Comparison of ENCODE assay signal across 1 cellular context in the genomic region with DNA sequence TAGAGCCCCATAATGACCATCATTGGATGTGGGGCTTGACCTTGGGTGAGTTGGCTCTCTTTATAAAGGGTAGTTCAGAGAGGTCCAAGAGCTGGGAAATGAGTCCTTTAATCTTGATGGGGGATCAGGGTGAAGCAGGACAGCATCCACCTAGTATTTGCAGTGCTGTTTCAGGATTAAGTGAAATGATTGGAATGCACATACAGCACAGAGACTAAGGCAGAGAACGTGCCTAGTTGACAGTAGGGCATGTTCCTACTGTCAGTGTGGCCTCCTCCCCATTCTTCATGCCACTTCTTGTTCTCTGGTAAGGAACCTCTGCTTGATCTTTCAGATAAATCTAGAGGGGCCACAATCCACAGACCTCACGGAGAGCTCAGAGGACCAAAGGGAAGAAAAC.
TF ChIP-seq lines count a peak whose summit lies in the region.

No MANE protein-coding gene starts in this region.

TF ChIP-seq in SK-N-SH, 30 proteins besides CTCF, POLR2A, EP300 and RAD21 (continued from another document):
- TF ChIP-seq, protein P1, sequence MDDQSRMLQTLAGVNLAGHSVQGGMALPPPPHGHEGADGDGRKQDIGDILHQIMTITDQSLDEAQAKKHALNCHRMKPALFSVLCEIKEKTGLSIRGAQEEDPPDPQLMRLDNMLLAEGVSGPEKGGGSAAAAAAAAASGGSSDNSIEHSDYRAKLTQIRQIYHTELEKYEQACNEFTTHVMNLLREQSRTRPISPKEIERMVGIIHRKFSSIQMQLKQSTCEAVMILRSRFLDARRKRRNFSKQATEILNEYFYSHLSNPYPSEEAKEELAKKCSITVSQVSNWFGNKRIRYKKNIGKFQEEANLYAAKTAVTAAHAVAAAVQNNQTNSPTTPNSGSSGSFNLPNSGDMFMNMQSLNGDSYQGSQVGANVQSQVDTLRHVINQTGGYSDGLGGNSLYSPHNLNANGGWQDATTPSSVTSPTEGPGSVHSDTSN (IDR thresholded peaks at IDR 0.05): no peak
- no peak for TF ChIP-seq RCOR1 (IDR thresholded peaks at IDR 0.05; ENCODE audit: low read length)
- TF ChIP-seq, protein P2, sequence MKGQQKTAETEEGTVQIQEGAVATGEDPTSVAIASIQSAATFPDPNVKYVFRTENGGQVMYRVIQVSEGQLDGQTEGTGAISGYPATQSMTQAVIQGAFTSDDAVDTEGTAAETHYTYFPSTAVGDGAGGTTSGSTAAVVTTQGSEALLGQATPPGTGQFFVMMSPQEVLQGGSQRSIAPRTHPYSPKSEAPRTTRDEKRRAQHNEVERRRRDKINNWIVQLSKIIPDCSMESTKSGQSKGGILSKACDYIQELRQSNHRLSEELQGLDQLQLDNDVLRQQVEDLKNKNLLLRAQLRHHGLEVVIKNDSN (IDR thresholded peaks at IDR 0.05; ENCODE audit: borderline replicate concordance, low read depth): no peak
- TF ChIP-seq, protein P3, sequence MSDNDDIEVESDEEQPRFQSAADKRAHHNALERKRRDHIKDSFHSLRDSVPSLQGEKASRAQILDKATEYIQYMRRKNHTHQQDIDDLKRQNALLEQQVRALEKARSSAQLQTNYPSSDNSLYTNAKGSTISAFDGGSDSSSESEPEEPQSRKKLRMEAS (IDR thresholded peaks at IDR 0.05; ENCODE audit: low read depth): no peak
- TF ChIP-seq, protein P4, sequence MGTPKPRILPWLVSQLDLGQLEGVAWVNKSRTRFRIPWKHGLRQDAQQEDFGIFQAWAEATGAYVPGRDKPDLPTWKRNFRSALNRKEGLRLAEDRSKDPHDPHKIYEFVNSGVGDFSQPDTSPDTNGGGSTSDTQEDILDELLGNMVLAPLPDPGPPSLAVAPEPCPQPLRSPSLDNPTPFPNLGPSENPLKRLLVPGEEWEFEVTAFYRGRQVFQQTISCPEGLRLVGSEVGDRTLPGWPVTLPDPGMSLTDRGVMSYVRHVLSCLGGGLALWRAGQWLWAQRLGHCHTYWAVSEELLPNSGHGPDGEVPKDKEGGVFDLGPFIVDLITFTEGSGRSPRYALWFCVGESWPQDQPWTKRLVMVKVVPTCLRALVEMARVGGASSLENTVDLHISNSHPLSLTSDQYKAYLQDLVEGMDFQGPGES (IDR thresholded peaks at IDR 0.05; ENCODE audit: low read depth, low read length): no peak
- TF ChIP-seq, protein P5, sequence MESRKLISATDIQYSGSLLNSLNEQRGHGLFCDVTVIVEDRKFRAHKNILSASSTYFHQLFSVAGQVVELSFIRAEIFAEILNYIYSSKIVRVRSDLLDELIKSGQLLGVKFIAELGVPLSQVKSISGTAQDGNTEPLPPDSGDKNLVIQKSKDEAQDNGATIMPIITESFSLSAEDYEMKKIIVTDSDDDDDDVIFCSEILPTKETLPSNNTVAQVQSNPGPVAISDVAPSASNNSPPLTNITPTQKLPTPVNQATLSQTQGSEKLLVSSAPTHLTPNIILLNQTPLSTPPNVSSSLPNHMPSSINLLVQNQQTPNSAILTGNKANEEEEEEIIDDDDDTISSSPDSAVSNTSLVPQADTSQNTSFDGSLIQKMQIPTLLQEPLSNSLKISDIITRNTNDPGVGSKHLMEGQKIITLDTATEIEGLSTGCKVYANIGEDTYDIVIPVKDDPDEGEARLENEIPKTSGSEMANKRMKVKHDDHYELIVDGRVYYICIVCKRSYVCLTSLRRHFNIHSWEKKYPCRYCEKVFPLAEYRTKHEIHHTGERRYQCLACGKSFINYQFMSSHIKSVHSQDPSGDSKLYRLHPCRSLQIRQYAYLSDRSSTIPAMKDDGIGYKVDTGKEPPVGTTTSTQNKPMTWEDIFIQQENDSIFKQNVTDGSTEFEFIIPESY (IDR thresholded peaks at IDR 0.05; ENCODE audit: borderline replicate concordance, low read depth): no peak
- no peak for TF ChIP-seq RFX5 (IDR thresholded peaks at IDR 0.05; ENCODE audit: low read length)
- no peak for TF ChIP-seq ELF1 (IDR thresholded peaks at IDR 0.05)
- no peak for TF ChIP-seq GABPA (IDR thresholded peaks at IDR 0.05; ENCODE audit: low read depth)
- TF ChIP-seq TAF1 (IDR thresholded peaks at IDR 0.05; ENCODE audit: borderline replicate concordance, low read depth, low read length): no peak
- TF ChIP-seq TCF12 (IDR thresholded peaks at IDR 0.05): no peak
- TF ChIP-seq GATA2 (CRISPR knock-in tag; IDR thresholded peaks at IDR 0.05): no peak
- no peak for TF ChIP-seq FOSL2 (IDR thresholded peaks at IDR 0.05; ENCODE audit: borderline replicate concordance, low read depth)
- TF ChIP-seq MXI1 (IDR thresholded peaks at IDR 0.05; ENCODE audit: low read depth, low read length): no peak
- TF ChIP-seq RXRA (IDR thresholded peaks at IDR 0.05; ENCODE audit: borderline replicate concordance, low read depth): no peak
TF ChIP-seq in SK-N-SH: peak in this region for 0.
